ENCODE assay signal across 8 cellular contexts in genomic region chr1:193417945-193418744, GRCh38.
DNase-seq lines count a peak whose midpoint lies in the region; ATAC-seq and TF ChIP-seq lines count a peak whose summit lies in the region.

No MANE protein-coding gene starts in this region.

- no peak for TF ChIP-seq POLR2A in suprapubic skin (IDR thresholded peaks at IDR 0.05)

- CTCF ChIA-PET in activated CD8-positive, alpha-beta T cell treated with anti-CD3 and anti-CD28 coated beads for 36 hours (lab: Charles Lee), result interaction anchor here (1.0 kb wide), 1 partner anchor 11 kb away, joined by 5 read pairs; no protein-coding TSS in a partner anchor

- peak; percentile 90 for ATAC-seq in activated CD8-positive, alpha-beta T cell treated with anti-CD3 and anti-CD28 coated beads for 36 hours

- no peak for TF ChIP-seq CTCF in HL-60 (IDR thresholded peaks at IDR 0.05; ENCODE audit: insufficient read depth, low read length)
- TF ChIP-seq CTCF in activated CD8-positive, alpha-beta T cell treated with anti-CD3 and anti-CD28 coated beads for 36 hours (IDR thresholded peaks at IDR 0.05), result no peak
- TF ChIP-seq CTCF in suprapubic skin (IDR thresholded peaks at IDR 0.05), result no peak

- H3K36me3 Mint-ChIP-seq in activated CD8-positive, alpha-beta T cell treated with anti-CD3 and anti-CD28 coated beads for 36 hours (ENCODE audit: low read depth), result peaks cover 3% of the 10 kb centered on the region
- no peaks in the 10 kb centered on the region for H3K36me3 Mint-ChIP-seq in immature natural killer cell

- no peaks in the 10 kb centered on the region for H3K9me3 ChIP-seq in suprapubic skin

- H3K27me3 Mint-ChIP-seq in activated CD8-positive, alpha-beta T cell treated with anti-CD3 and anti-CD28 coated beads for 36 hours, result no peaks in the 10 kb centered on the region
- peaks cover 0 to 3% (median 0%) of the 10 kb centered on the region in 3 donors for H3K27me3 Mint-ChIP-seq in immature natural killer cell (ENCODE audit: low read depth in 3 of 3)

- H3K4me1 Mint-ChIP-seq in activated CD8-positive, alpha-beta T cell treated with anti-CD3 and anti-CD28 coated beads for 36 hours (ENCODE audit: low read depth), result peaks cover 30% of the 10 kb centered on the region
- H3K4me1 Mint-ChIP-seq in immature natural killer cell, result peaks cover 16 to 21% of the 10 kb centered on the region in 2 donors

- intact Hi-C loops in activated CD8-positive, alpha-beta T cell treated with anti-CD3 and anti-CD28 coated beads for 36 hours (cut with micrococcal nuclease), result loop anchor here (10.0 kb wide), 1 partner anchor 877 kb away; no protein-coding TSS in a partner anchor

- H3K4me3 ChIP-seq in HL-60 (replicated peaks; ENCODE audit: insufficient read depth, low read length), result peak overlapping the region; percentile 20
- peak overlapping the region; percentile 33 for H3K4me3 ChIP-seq in suprapubic skin

- 27% methylated on average over 4 of the region's 4 CpGs for WGBS in suprapubic skin

- DNase-seq in SIG-M5 treated with dmso at 0.1 percent for 504 hours (lab: John Stamatoyannopoulos, UW; ENCODE audit: unreplicated experiment) (peak; percentile 47), SIG-M5 (lab: John Stamatoyannopoulos, UW) (no peak), HL-60 (ENCODE audit: low read depth in 1 of 2, low spot score in 1 of 2) (no peak), immature natural killer cell (peak; percentile 25 to 48 (median 45)), suprapubic skin (ENCODE audit: low spot score in 2 of 2) (no peak), NCI-H1417 treated with DMSO at 0.1 percent for 48 hours (lab: John Stamatoyannopoulos, UW) (no peak), islet precursor cell (no peak)
- DNase-seq in activated CD8-positive, alpha-beta T cell treated with anti-CD3 and anti-CD28 coated beads for 36 hours, result no peak

- H3K27ac Mint-ChIP-seq in activated CD8-positive, alpha-beta T cell treated with anti-CD3 and anti-CD28 coated beads for 36 hours, result peak overlapping the region; percentile 83
- H3K27ac Mint-ChIP-seq in immature natural killer cell, result peak overlapping the region; percentile 57 to 87 (median 74)

- peak overlapping the region; percentile 66 for H3K4me3 Mint-ChIP-seq in activated CD8-positive, alpha-beta T cell treated with anti-CD3 and anti-CD28 coated beads for 36 hours
- peak overlapping the region; percentile 74 to 87 (median 81) for H3K4me3 Mint-ChIP-seq in immature natural killer cell

- peaks cover 6% of the 10 kb centered on the region for H3K9me3 Mint-ChIP-seq in activated CD8-positive, alpha-beta T cell treated with anti-CD3 and anti-CD28 coated beads for 36 hours
- H3K9me3 Mint-ChIP-seq in immature natural killer cell, result no peaks in the 10 kb centered on the region

- H3K4me1 ChIP-seq in suprapubic skin, result peaks cover 12% of the 10 kb centered on the region

- H3K27ac ChIP-seq in HL-60 (replicated peaks) (no peak overlapping the region), suprapubic skin (no peak overlapping the region)

- H3K36me3 ChIP-seq in suprapubic skin, result no peaks in the 10 kb centered on the region

- TF ChIP-seq EP300 in suprapubic skin (IDR thresholded peaks at IDR 0.05), result no peak

- H3K27me3 ChIP-seq in HL-60 (ENCODE audit: insufficient read depth, poor library complexity, severe bottlenecking) (no peaks in the 10 kb centered on the region), suprapubic skin (no peaks in the 10 kb centered on the region)

- POLR2A ChIA-PET in activated CD8-positive, alpha-beta T cell treated with anti-CD3 and anti-CD28 coated beads for 36 hours (lab: Charles Lee), result no interaction called here

Comparison
In these comparisons a context has a peak if more than half of its experiments do, and no peak if none do; other contexts are left out.
1. DNase-seq: peak in SIG-M5 treated with dmso at 0.1 percent for 504 hours (single experiment) and immature natural killer cell (3 of 3); none in SIG-M5 (single experiment), HL-60 (0 of 2), activated CD8-positive, alpha-beta T cell treated with anti-CD3 and anti-CD28 coated beads for 36 hours (single experiment), suprapubic skin (0 of 2), NCI-H1417 treated with DMSO at 0.1 percent for 48 hours (single experiment) and islet precursor cell (single experiment).